1 cellular context compared by ENCODE assay signal in genomic region chr17:9104370-9105041, GRCh38.
TF ChIP-seq lines count a peak whose summit lies in the region.

No MANE protein-coding gene starts in this region.

TF ChIP-seq in H1, 55 proteins besides CTCF, POLR2A, EP300 and RAD21 (continued from another document):
- TF ChIP-seq HDAC2 (IDR thresholded peaks at IDR 0.05; ENCODE audit: borderline replicate concordance in 1 of 2, low read depth in 2 of 2, low read length in 2 of 2) (no peak), KDM4A (IDR thresholded peaks at IDR 0.05; ENCODE audit: low read depth, low read length, severe bottlenecking) (no peak), SAP30 (IDR thresholded peaks at IDR 0.05; ENCODE audit: insufficient read depth, insufficient replicate concordance, low read length) (no peak), SRF (IDR thresholded peaks at IDR 0.05; ENCODE audit: low read depth, low read length) (no peak), CBX5 (IDR thresholded peaks at IDR 0.05; ENCODE audit: low read depth, low read length) (no peak), TAF1 (IDR thresholded peaks at IDR 0.05; ENCODE audit: low read depth, low read length) (no peak)
